Comparison of ENCODE assay signal across 28 cellular contexts in genomic region chr12:1656894-1657293, GRCh38. TPM values are rescaled to one million over a fixed set of nuclear protein-coding genes. Genes with fewer than 3 reads are reported as not detected.
A peak's percentile ranks its signal among the peaks of the same experiment; 100 is the strongest.
DNase-seq lines count a peak whose midpoint lies in the region; ATAC-seq and TF ChIP-seq lines count a peak whose summit lies in the region.
"Had no signal": no experiment of that assay in that cellular context is flagged by ENCODE, and none has a peak within 500 bp of the region (broad histone marks: within the 10 kb centered on the region; RNA-seq: fewer than 3 reads in every experiment).

No MANE protein-coding gene starts in this region.

- CTCF ChIA-PET in HEK293 (lab: Yijun Ruan, JAX) = interaction anchor here (0.7 to 12.9 kb wide), 4 partner anchors 22 to 713 kb away, joined by 5 to 259 read pairs (median 54); no protein-coding TSS in a partner anchor

- TF ChIP-seq POLR2A in gastroesophageal sphincter (IDR thresholded peaks at IDR 0.05) = no peak
- no peak for TF ChIP-seq POLR2A in sigmoid colon (IDR thresholded peaks at IDR 0.05)

- H3K4me3 ChIP-seq in HEK293 (ENCODE audit: low read depth, low read length) (no peak overlapping the region), SJCRH30 (no peak overlapping the region), gastroesophageal sphincter (no peak overlapping the region), sigmoid colon (no peak overlapping the region), foreskin fibroblast (ENCODE audit: low read depth in 1 of 2, low read length in 2 of 2) (no peak overlapping the region)
- H3K4me3 ChIP-seq: BLaER1 treated with 17β-estradiol and CSF1 and Interleukin-3, amounts not matched to agents 10 nM and 100 nM had no signal

- TF ChIP-seq EP300 in gastroesophageal sphincter (IDR thresholded peaks at IDR 0.05) = no peak
- TF ChIP-seq EP300 in sigmoid colon (IDR thresholded peaks at IDR 0.05) = no peak

- TF ChIP-seq CTCF in HEK293 (tag by site-specific recombination; IDR thresholded peaks at IDR 0.05) = no peak
- TF ChIP-seq CTCF in gastroesophageal sphincter (IDR thresholded peaks at IDR 0.05) = no peak
- no peak for TF ChIP-seq CTCF in sigmoid colon (IDR thresholded peaks at IDR 0.05)
- TF ChIP-seq CTCF in foreskin fibroblast (IDR thresholded peaks at IDR 0.05; ENCODE audit: low read depth, low read length) = no peak

- WGBS in gastroesophageal sphincter (ENCODE audit: low coverage in 1 of 2), 2 donors = 53 to 100% methylated on average over 2 to 3 of the region's 12 CpGs
- WGBS in sigmoid colon, 2 donors = 88 to 92% methylated on average over 12 of the region's 12 CpGs

- POLR2A ChIA-PET in HEK293 (lab: Yijun Ruan, JAX) = interaction anchor here (0.5 to 1.2 kb wide), 2 partner anchors 62 to 134 kb away, joined by 3 read pairs; no protein-coding TSS in a partner anchor

- ATAC-seq in gastroesophageal sphincter (no peak), HG02642 (IDR thresholded peaks at IDR 0.05; ENCODE audit: poor library complexity, unreplicated experiment) (no peak)
- ATAC-seq: natural killer cell, PC-3 had no signal

- DNase-seq in SJCRH30 = peak; percentile 64 to 74
- DNase-seq in sigmoid colon = peak; percentile 86
- DNase-seq in DMS114 treated with DMSO at 0.1 percent for 48 hours (lab: John Stamatoyannopoulos, UW; ENCODE audit: unreplicated experiment) = no peak
- no peak for DNase-seq in foreskin fibroblast
- DNase-seq in HuH-7.5 (ENCODE audit: low spot score) = no peak
- DNase-seq: activated CD4-positive, alpha-beta T cell treated with anti-CD3 and anti-CD28 coated beads, Interleukin-2, amount 10 ng/mL, durations not matched to agents 24 days and 14 days; activated gamma-delta T cell; activated T-cell treated with anti-CD3 and anti-CD28 coated beads, Interleukin-2, amount 50 U/mL, for 1 hour; brain microvascular endothelial cell; COR-L47; effector memory CD4-positive, alpha-beta T cell; erythroblast; foreskin melanocyte; Karpas-422; natural killer cell; NCI-H1436; NCI-H524 treated with DMSO at 0.1 percent for 48 hours; PC-3; Right ventricle myocardium superior; stimulated activated CD4-positive, alpha-beta T cell treated with anti-CD3 and anti-CD28 coated beads, Interleukin-2, amount 100 ng/mL, for 48 hours; T-helper 9 cell; WERI-Rb-1 had no signal

- no peak overlapping the region for H3K27ac ChIP-seq in HEK293 (ENCODE audit: extremely low read depth, low read depth, low read length)
- no peak overlapping the region for H3K27ac ChIP-seq in SJCRH30
- peak overlapping the region in 3 of 4 donors; percentile 9 to 97 (median 88) for H3K27ac ChIP-seq in gastroesophageal sphincter
- peak overlapping the region in 2 of 4 donors; percentile 34 to 84 for H3K27ac ChIP-seq in sigmoid colon
- H3K27ac ChIP-seq: brain microvascular endothelial cell, WERI-Rb-1 had no signal

- no peaks in the 10 kb centered on the region for H3K9me3 ChIP-seq in HEK293 (ENCODE audit: control insufficient read depth, insufficient read depth, low read depth, low read length)
- H3K9me3 ChIP-seq in SJCRH30 (replicated peaks) = no peaks in the 10 kb centered on the region
- H3K9me3 ChIP-seq in gastroesophageal sphincter = no peaks in the 10 kb centered on the region
- no peaks in the 10 kb centered on the region for H3K9me3 ChIP-seq in sigmoid colon
- H3K9me3 ChIP-seq: BLaER1 treated with 17β-estradiol and CSF1 and Interleukin-3, amounts not matched to agents 10 nM and 100 nM had no signal

- H3K4me1 ChIP-seq in HEK293 (ENCODE audit: control insufficient read depth, insufficient read depth, low read length) = no peaks in the 10 kb centered on the region
- H3K4me1 ChIP-seq in SJCRH30 = peaks cover 24% of the 10 kb centered on the region
- H3K4me1 ChIP-seq in gastroesophageal sphincter = peaks cover 0 to 62% (median 15%) of the 10 kb centered on the region in 3 donors
- peaks cover 0 to 42% (median 19%) of the 10 kb centered on the region in 4 donors for H3K4me1 ChIP-seq in sigmoid colon

- H3K36me3 ChIP-seq in HEK293 (ENCODE audit: control insufficient read depth in 2 of 2, insufficient read depth in 1 of 2, low read length in 2 of 2) = no peaks in the 10 kb centered on the region
- H3K36me3 ChIP-seq in SJCRH30 = no peaks in the 10 kb centered on the region
- H3K36me3 ChIP-seq in gastroesophageal sphincter = no peaks in the 10 kb centered on the region
- H3K36me3 ChIP-seq in sigmoid colon = no peaks in the 10 kb centered on the region
- H3K36me3 ChIP-seq: BLaER1 treated with 17β-estradiol and CSF1 and Interleukin-3, amounts not matched to agents 10 nM and 100 nM; brain microvascular endothelial cell; WERI-Rb-1 had no signal

- H3K27me3 ChIP-seq in SJCRH30 (no peaks in the 10 kb centered on the region), gastroesophageal sphincter (no peaks in the 10 kb centered on the region), sigmoid colon (no peaks in the 10 kb centered on the region)
- H3K27me3 ChIP-seq: BLaER1 treated with 17β-estradiol and CSF1 and Interleukin-3, amounts not matched to agents 10 nM and 100 nM; brain microvascular endothelial cell had no signal

- intact Hi-C loops in sigmoid colon (cut with DNase I) = loop anchor here (5.0 kb wide), 1 partner anchor 280 kb away; no protein-coding TSS in a partner anchor

TF ChIP-seq in HEK293, 187 proteins besides CTCF, POLR2A, EP300 and RAD21:
- no peak for TF ChIP-seq ZNF837 (tag by site-specific recombination; IDR thresholded peaks at IDR 0.05)
- TF ChIP-seq ZNF600 (tag by site-specific recombination; IDR thresholded peaks at IDR 0.05) = peak; percentile 26; the same call in 1 of the 2 replicates
- TF ChIP-seq ZNF341 (tag by site-specific recombination; IDR thresholded peaks at IDR 0.05; ENCODE audit: low read depth) = 0 out of 2 replicates have a peak, but pooled peaks have one; percentile 35

RNA-seq across cellular contexts. Expression of gene WNT5B, which starts 27.9 kb away (rescaled TPM):
- total RNA-seq in SJCRH30 (2014; rRNA removed; shearing (Covaris generic)) = 50.2 and 51.8 TPM in 2 replicates
- total RNA-seq in gastroesophageal sphincter = 10 to 100 TPM in 3 of 4 donors, 1 to 10 TPM in 1; 9.4 to 76.5 (median 26.3) TPM
- total RNA-seq in sigmoid colon = 10 to 100 TPM in 3 of 4 donors, 1 to 10 TPM in 1; 8.4 to 72.3 (median 22.1) TPM
- 1 to 10 TPM in 2 of 3 donors, under 1 TPM in 1; 0.69 to 3.5 (median 1.8) TPM for polyA plus RNA-seq in sigmoid colon
- total RNA-seq: activated CD8-positive, alpha-beta memory T cell treated with anti-CD3 and anti-CD28 coated beads for 36 hours; mononuclear cell; natural killer cell had no signal

RNA-seq across cellular contexts. Expression of gene ADIPOR2, which starts 34.0 kb away (rescaled TPM):
- 54.1 and 62.5 TPM in 2 replicates for total RNA-seq in SJCRH30 (2014; rRNA removed; shearing (Covaris generic))
- 10 to 100 TPM; 26.6 to 37.9 (median 33.4) TPM for total RNA-seq in gastroesophageal sphincter
- total RNA-seq in sigmoid colon = 10 to 100 TPM; 25.2 to 29.6 (median 27.9) TPM
- polyA plus RNA-seq in sigmoid colon = 10 to 100 TPM; 34.2 to 65.9 (median 41.6) TPM

Comparison
In these comparisons a context has a peak if more than half of its experiments do, and no peak if none do; other contexts are left out.
1. H3K27ac ChIP-seq: peak in gastroesophageal sphincter (3 of 4); none in HEK293 (single experiment) and SJCRH30 (single experiment).
2. DNase-seq: peak in SJCRH30 (2 of 2) and sigmoid colon (single experiment); none in DMS114 treated with DMSO at 0.1 percent for 48 hours (single experiment), foreskin fibroblast (0 of 2) and HuH-7.5 (single experiment).